19 cellular contexts compared by ENCODE assay signal in genomic region chr6:38079107-38079506, GRCh38.
DNase-seq lines count a peak whose midpoint lies in the region; ATAC-seq, FAIRE-seq and TF ChIP-seq lines count a peak whose summit lies in the region.
"Had no signal": no experiment of that assay in that cellular context is flagged by ENCODE, and none has a peak within 500 bp of the region (broad histone marks: within the 10 kb centered on the region; RNA-seq: fewer than 3 reads in every experiment).

No MANE protein-coding gene starts in this region.

- no peak overlapping the region for H2BK15ac ChIP-seq in IMR-90 (ENCODE audit: low read depth, low read length)

- peaks cover 42% of the 10 kb centered on the region; the same call in 1 of the 2 replicates for H4K20me1 ChIP-seq in IMR-90 (ENCODE audit: insufficient read depth, low read length)

- H3K14ac ChIP-seq in IMR-90 (replicated peaks; ENCODE audit: low read depth, low read length), result no peak overlapping the region

- H4K5ac ChIP-seq in IMR-90 (ENCODE audit: low read depth, low read length), result no peak overlapping the region

- peaks cover 36 to 59% of the 10 kb centered on the region in 2 experiments for H3K79me1 ChIP-seq in IMR-90 (ENCODE audit: low read depth in 1 of 2, low read length in 2 of 2)

- H3K4me1 ChIP-seq in IMR-90 (ENCODE audit: control insufficient read depth, insufficient read depth, low read length) (peaks cover 5% of the 10 kb centered on the region), adipocyte (ENCODE audit: control insufficient read depth, insufficient read depth, low read length) (peaks cover 32% of the 10 kb centered on the region), small intestine (ENCODE audit: control insufficient read depth in 2 of 2, insufficient read depth in 1 of 2, low read depth in 1 of 2, low read length in 1 of 2) (peaks cover 2 to 9% of the 10 kb centered on the region in 2 donors)

- no peaks in the 10 kb centered on the region for H3K9me3 ChIP-seq in IMR-90 (ENCODE audit: control insufficient read depth, insufficient read depth, low read length)
- H3K9me3 ChIP-seq in adipocyte (ENCODE audit: control insufficient read depth, low read length), result no peaks in the 10 kb centered on the region
- H3K9me3 ChIP-seq in small intestine (ENCODE audit: control insufficient read depth, low read depth), result no peaks in the 10 kb centered on the region
- H3K9me3 ChIP-seq: Caco-2, HAP-1 had no signal

- no peaks in the 10 kb centered on the region for H3K27me3 ChIP-seq in IMR-90 (ENCODE audit: control insufficient read depth, insufficient read depth, low read length)
- no peaks in the 10 kb centered on the region for H3K27me3 ChIP-seq in adipocyte (replicated peaks; ENCODE audit: control insufficient read depth, insufficient read depth, low read length)
- no peaks in the 10 kb centered on the region for H3K27me3 ChIP-seq in small intestine (ENCODE audit: control insufficient read depth in 2 of 2, insufficient read depth in 2 of 2, low read length in 2 of 2)

- H3K36me3 ChIP-seq in IMR-90 (ENCODE audit: control insufficient read depth, insufficient read depth, low read length) (peaks cover 5% of the 10 kb centered on the region), adipocyte (ENCODE audit: control insufficient read depth, insufficient read depth, low read length, severe bottlenecking) (peaks cover 19% of the 10 kb centered on the region), small intestine (ENCODE audit: control insufficient read depth in 2 of 2, insufficient read depth in 2 of 2, low read length in 2 of 2) (peaks cover 0 to 4% of the 10 kb centered on the region in 2 donors)
- H3K36me3 ChIP-seq: HAP-1 had no signal

- TF ChIP-seq POLR2A in IMR-90 (IDR thresholded peaks at IDR 0.05; ENCODE audit: low read depth, low read length), result no peak

- H3K9me1 ChIP-seq in IMR-90 (ENCODE audit: insufficient read depth, low read length), result peaks cover 20% of the 10 kb centered on the region

- TF ChIP-seq RAD21 in IMR-90 (IDR thresholded peaks at IDR 0.05; ENCODE audit: low read length), result no peak

- in situ Hi-C loops in IMR-90 (cut with MboI; ENCODE audit: low sequenced_read_pairs), result no loop called here

- no peak overlapping the region for H3K27ac Mint-ChIP-seq in activated CD8-positive, alpha-beta T cell treated with anti-CD3 and anti-CD28 coated beads for 36 hours
- no peak overlapping the region for H3K27ac Mint-ChIP-seq in activated naive CD4-positive, alpha-beta T cell treated with anti-CD3 and anti-CD28 coated beads, Interleukin-2, amount 10 ng/mL, durations not matched to agents 7 days and 5 days
- H3K27ac Mint-ChIP-seq: CD4-positive, alpha-beta T cell; IgD-negative memory B cell had no signal

- no peak overlapping the region for H2AK9ac ChIP-seq in IMR-90 (replicated peaks; ENCODE audit: low read depth, low read length, poor library complexity)

- no peak overlapping the region for H4K91ac ChIP-seq in IMR-90 (ENCODE audit: insufficient read depth, low read depth, low read length)

- H2AK5ac ChIP-seq in IMR-90 (ENCODE audit: low read depth, low read length), result no peak overlapping the region

- no peak overlapping the region for H3K4me2 ChIP-seq in IMR-90 (ENCODE audit: low read depth, low read length)

- H3K27ac ChIP-seq in IMR-90 (ENCODE audit: insufficient read depth, low read length) (no peak overlapping the region), small intestine (ENCODE audit: low read depth in 1 of 2, low read length in 1 of 2) (no peak overlapping the region)
- H3K27ac ChIP-seq: C4-2B had no signal

- no peaks in the 10 kb centered on the region for H3K27me3 Mint-ChIP-seq in activated CD8-positive, alpha-beta T cell treated with anti-CD3 and anti-CD28 coated beads for 36 hours
- H3K27me3 Mint-ChIP-seq in activated naive CD4-positive, alpha-beta T cell treated with anti-CD3 and anti-CD28 coated beads, Interleukin-2, amount 10 ng/mL, durations not matched to agents 7 days and 5 days, result no peaks in the 10 kb centered on the region
- H3K27me3 Mint-ChIP-seq: CD4-positive, alpha-beta T cell; IgD-negative memory B cell had no signal

- no TSS peak for BruUV-seq in IMR-90 (replicated peaks; lab: Mats Ljungman, UMichigan)

- TF ChIP-seq CTCF in IMR-90 (conservative IDR thresholded peaks at IDR 0.05; ENCODE audit: low read depth, low read length), result no peak
- TF ChIP-seq CTCF in activated CD8-positive, alpha-beta T cell treated with anti-CD3 and anti-CD28 coated beads for 36 hours (IDR thresholded peaks at IDR 0.05), result no peak

- no peak overlapping the region for H2BK20ac ChIP-seq in IMR-90 (ENCODE audit: low read depth, low read length)

- no peak overlapping the region for H2BK120ac ChIP-seq in IMR-90 (ENCODE audit: low read depth, low read length)

- no peak overlapping the region for H3K4me3 ChIP-seq in IMR-90 (ENCODE audit: insufficient read depth, low read depth, low read length)
- peak overlapping the region; percentile 11 for H3K4me3 ChIP-seq in adipocyte (ENCODE audit: low read length)
- no peak overlapping the region for H3K4me3 ChIP-seq in small intestine (ENCODE audit: low read depth in 1 of 2, low read length in 2 of 2)
- H3K4me3 ChIP-seq: HAP-1 had no signal

- no peak overlapping the region for H2BK5ac ChIP-seq in IMR-90 (ENCODE audit: low read depth, low read length, poor library complexity, severe bottlenecking)

- H3K9ac ChIP-seq in IMR-90 (ENCODE audit: low read depth, low read length) (no peak overlapping the region), adipocyte (ENCODE audit: low read length) (no peak overlapping the region)

- H2AFZ ChIP-seq in IMR-90 (replicated peaks; ENCODE audit: low read length, poor library complexity), result no peak overlapping the region

- CTCF ChIA-PET in IMR-90 (lab: Yijun Ruan, JAX), result no interaction called here
- CTCF ChIA-PET in activated CD8-positive, alpha-beta T cell treated with anti-CD3 and anti-CD28 coated beads for 36 hours (lab: Charles Lee), result no interaction called here
- CTCF ChIA-PET in activated naive CD4-positive, alpha-beta T cell treated with anti-CD3 and anti-CD28 coated beads, Interleukin-2, amount 10 ng/mL, durations not matched to agents 7 days and 5 days (lab: Charles Lee), result no interaction called here

- H3K18ac ChIP-seq in IMR-90 (ENCODE audit: low read depth, low read length), result no peak overlapping the region

- no peak overlapping the region for H4K8ac ChIP-seq in IMR-90 (ENCODE audit: low read depth in 2 of 2, low read length in 2 of 2)

- H3K4ac ChIP-seq in IMR-90 (ENCODE audit: low read depth, low read length), result no peak overlapping the region

- POLR2A ChIA-PET in IMR-90 (lab: Charles Lee; ENCODE audit: unreplicated experiment), result no interaction called here
- POLR2A ChIA-PET in activated CD8-positive, alpha-beta T cell treated with anti-CD3 and anti-CD28 coated beads for 36 hours (lab: Charles Lee), result interaction anchor here (0.9 kb wide), 1 partner anchor 9 kb away, joined by 4 read pairs; no protein-coding TSS in a partner anchor

- H3K4me1 Mint-ChIP-seq in activated CD8-positive, alpha-beta T cell treated with anti-CD3 and anti-CD28 coated beads for 36 hours (ENCODE audit: low read depth), result peaks cover 6% of the 10 kb centered on the region
- no peaks in the 10 kb centered on the region for H3K4me1 Mint-ChIP-seq in activated naive CD4-positive, alpha-beta T cell treated with anti-CD3 and anti-CD28 coated beads, Interleukin-2, amount 10 ng/mL, durations not matched to agents 7 days and 5 days

- FAIRE-seq in small intestine (lab: Jason Lieb, UNC), result no peak
- FAIRE-seq: A204.1, D721Med, G401.6, GM12891, H1 had no signal

- peaks cover 15% of the 10 kb centered on the region for H3K36me3 Mint-ChIP-seq in activated CD8-positive, alpha-beta T cell treated with anti-CD3 and anti-CD28 coated beads for 36 hours (ENCODE audit: low read depth)
- H3K36me3 Mint-ChIP-seq in activated naive CD4-positive, alpha-beta T cell treated with anti-CD3 and anti-CD28 coated beads, Interleukin-2, amount 10 ng/mL, durations not matched to agents 7 days and 5 days, result peaks cover 3% of the 10 kb centered on the region

- intact Hi-C loops in IMR-90 (cut with micrococcal nuclease), result no loop called here
- intact Hi-C loops in activated CD8-positive, alpha-beta T cell treated with anti-CD3 and anti-CD28 coated beads for 36 hours (cut with micrococcal nuclease), result no loop called here

- dilution Hi-C loops in IMR-90 (cut with HindIII; ENCODE audit: low sequenced_read_pairs, unreplicated experiment), result no loop called here

- H3K56ac ChIP-seq in IMR-90 (ENCODE audit: extremely low read depth, insufficient read depth, low read length), result no peak overlapping the region

- no peak overlapping the region for H3K4me3 Mint-ChIP-seq in activated CD8-positive, alpha-beta T cell treated with anti-CD3 and anti-CD28 coated beads for 36 hours
- H3K4me3 Mint-ChIP-seq in activated naive CD4-positive, alpha-beta T cell treated with anti-CD3 and anti-CD28 coated beads, Interleukin-2, amount 10 ng/mL, durations not matched to agents 7 days and 5 days, result no peak overlapping the region
- H3K4me3 Mint-ChIP-seq: CD4-positive, alpha-beta T cell; IgD-negative memory B cell had no signal

- no CpG with 5 or more reads among the region's 1 CpG for WGBS in IMR-90 (ENCODE audit: extremely low coverage in 2 of 2, insufficient read length in 1 of 2), 2 experiments
- 97 to 100% (median 97%) methylated on average over 1 of the region's 1 CpG for whole genome bisulfite sequencing in small intestine, 3 donors

- no peak for DNase-seq in IMR-90
- DNase-seq in adipocyte (ENCODE audit: low read depth), result no peak
- no peak for DNase-seq in left lobe of liver (ENCODE audit: low spot score)
- DNase-seq in stimulated activated CD4-positive, alpha-beta T cell treated with anti-CD3 and anti-CD28 coated beads, Interleukin-4, amount 100 ng/mL, for 24 hours, result no peak
- no peak for DNase-seq in small intestine
- DNase-seq in activated CD8-positive, alpha-beta T cell treated with anti-CD3 and anti-CD28 coated beads for 36 hours, result no peak
- no peak for DNase-seq in activated naive CD4-positive, alpha-beta T cell treated with anti-CD3 and anti-CD28 coated beads, Interleukin-2, amount 10 ng/mL, durations not matched to agents 7 days and 5 days
- DNase-seq: AML-193; Caco-2; CD4-positive, alpha-beta T cell; KBM-7 had no signal

- H3K23ac ChIP-seq in IMR-90 (ENCODE audit: low read depth, low read length), result peak overlapping the region; percentile 25; the same call in 1 of the 2 replicates

- H3K9me3 Mint-ChIP-seq in activated CD8-positive, alpha-beta T cell treated with anti-CD3 and anti-CD28 coated beads for 36 hours, result no peaks in the 10 kb centered on the region
- no peaks in the 10 kb centered on the region for H3K9me3 Mint-ChIP-seq in activated naive CD4-positive, alpha-beta T cell treated with anti-CD3 and anti-CD28 coated beads, Interleukin-2, amount 10 ng/mL, durations not matched to agents 7 days and 5 days
- H3K9me3 Mint-ChIP-seq: CD4-positive, alpha-beta T cell; IgD-negative memory B cell had no signal

- ATAC-seq in IMR-90 (ENCODE audit: low read depth), result no peak; the same call in 1 of the 2 replicates
- peak; percentile 34 for ATAC-seq in left lobe of liver
- no peak for ATAC-seq in activated CD8-positive, alpha-beta T cell treated with anti-CD3 and anti-CD28 coated beads for 36 hours

TF ChIP-seq in IMR-90, 13 proteins besides CTCF, POLR2A, EP300 and RAD21 (continues in another document):
- TF ChIP-seq RCOR1 (IDR thresholded peaks at IDR 0.05; ENCODE audit: insufficient replicate concordance, low read length) (no peak), BHLHE40 (IDR thresholded peaks at IDR 0.05; ENCODE audit: low read depth, low read length) (no peak), RFX5 (IDR thresholded peaks at IDR 0.05; ENCODE audit: low read depth, low read length) (no peak)
